ENCODE assay signal across 8 cellular contexts in the genomic region with DNA sequence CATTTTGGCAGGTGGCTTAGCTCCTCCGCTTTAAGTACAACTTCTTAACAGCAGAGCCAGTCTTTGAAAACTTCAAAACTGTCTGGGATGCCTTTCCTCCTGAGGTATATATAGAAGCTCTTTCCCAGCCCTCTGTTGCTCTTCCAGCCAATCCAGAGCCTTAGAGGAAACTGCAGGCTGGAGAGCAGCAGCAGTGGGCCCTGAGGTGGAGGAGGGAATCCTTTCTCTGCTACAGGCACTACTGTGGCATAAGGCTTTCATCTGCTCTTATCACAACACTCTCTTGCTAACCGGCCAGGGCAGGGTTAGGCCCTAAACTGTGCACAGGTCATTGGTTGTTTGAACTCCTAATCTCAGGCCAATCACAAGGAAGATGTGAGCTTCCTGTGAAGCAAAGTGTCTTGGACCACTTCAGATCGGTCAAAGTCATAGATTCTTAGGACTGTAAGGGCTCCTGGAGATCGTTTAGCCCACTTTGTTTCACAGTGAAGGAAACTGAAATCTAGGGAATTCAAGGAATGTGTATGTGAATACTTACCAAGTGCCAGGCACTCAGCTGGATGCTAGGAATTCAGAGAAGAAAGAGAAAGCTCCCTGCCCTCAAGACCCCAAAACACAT. TPM values are rescaled to one million over a fixed set of nuclear protein-coding genes. Genes with fewer than 3 reads are reported as not detected.
DNase-seq lines count a peak whose midpoint lies in the region; ATAC-seq lines count a peak whose summit lies in the region.

A gene with protein sequence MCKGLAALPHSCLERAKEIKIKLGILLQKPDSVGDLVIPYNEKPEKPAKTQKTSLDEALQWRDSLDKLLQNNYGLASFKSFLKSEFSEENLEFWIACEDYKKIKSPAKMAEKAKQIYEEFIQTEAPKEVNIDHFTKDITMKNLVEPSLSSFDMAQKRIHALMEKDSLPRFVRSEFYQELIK (minus strand): TSS at position 84 of the 619 bp plus-strand sequence. CDS start 81 bp downstream, at position 3.

- H3K4me1 ChIP-seq in SJSA1 (replicated peaks) (peaks cover 13% of the 10 kb centered on the region), urinary bladder (ENCODE audit: insufficient read depth) (no peaks in the 10 kb centered on the region)

- DNase-seq in SJSA1 (ENCODE audit: low read depth in 1 of 2, low spot score in 2 of 2) (peak; percentile 47 to 57), glomerular endothelial cell (ENCODE audit: extremely low read depth, low read depth, low spot score) (no peak), myocyte (ENCODE audit: low read depth) (peak; percentile 14), NCI-H1417 (lab: John Stamatoyannopoulos, UW) (no peak), MG63 (no peak), NAMALWA (ENCODE audit: low spot score) (no peak)

- peak within 1 kb of the TSS; percentile 44 for H3K27ac ChIP-seq in SJSA1
- no peak within 1 kb of the TSS for H3K27ac ChIP-seq in urinary bladder (ENCODE audit: low read depth)

- WGBS in urinary bladder, result 38% methylated on average over 4 of the region's 4 CpGs

- H3K27me3 ChIP-seq in SJSA1 (replicated peaks) (no peaks in the 10 kb centered on the region), MG63 (no peaks in the 10 kb centered on the region)

- H3K9me3 ChIP-seq in SJSA1 (replicated peaks) (no peaks in the 10 kb centered on the region), MG63 (no peaks in the 10 kb centered on the region)

- H3K36me3 ChIP-seq in SJSA1, result no peaks in the 10 kb centered on the region
- no peaks in the 10 kb centered on the region for H3K36me3 ChIP-seq in urinary bladder (ENCODE audit: insufficient read depth)
- no peaks in the 10 kb centered on the region for H3K36me3 ChIP-seq in MG63

- H3K4me3 ChIP-seq in SJSA1 (no peak within 1 kb of the TSS), urinary bladder (ENCODE audit: low read depth, low read length) (peak within 1 kb of the TSS; percentile 18), MG63 (no peak within 1 kb of the TSS)

- no peak for ATAC-seq in HG02763 (IDR thresholded peaks at IDR 0.05; ENCODE audit: unreplicated experiment)

RNA-seq across cellular contexts. Expression of the gene that starts here (rescaled TPM):
- total RNA-seq in SJSA1 (2014; rRNA removed; shearing (Covaris generic)), result 1.9 and 7.8 TPM in 2 replicates
- total RNA-seq in glomerular endothelial cell, result 5.9 and 21.8 TPM in 2 replicates
- total RNA-seq in myocyte, result 2.3 and 3.7 TPM in 2 replicates
- polyA plus RNA-seq in myocyte (2012), result 2.8 TPM
- total RNA-seq in urinary bladder, result 197 TPM
- polyA plus RNA-seq in urinary bladder, result 179 TPM
- total RNA-seq in MG63 (2014; rRNA removed; shearing (Covaris generic); ENCODE audit: low replicate concordance), result 0.30 and 13.7 TPM in 2 replicates

Comparison
In these comparisons a context has a peak if more than half of its experiments do, and no peak if none do; other contexts are left out.
1. DNase-seq: peak in SJSA1 (2 of 2) and myocyte (single experiment); none in glomerular endothelial cell (single experiment), NCI-H1417 (0 of 3), MG63 (single experiment) and NAMALWA (single experiment).